Comparison of ENCODE assay signal across 8 cellular contexts in genomic region chrX:71533850-71534515, GRCh38. TPM values are rescaled to one million over a fixed set of nuclear protein-coding genes. Genes with fewer than 3 reads are reported as not detected.
DNase-seq lines count a peak whose midpoint lies in the region; ATAC-seq and TF ChIP-seq lines count a peak whose summit lies in the region.

No MANE protein-coding gene starts in this region.

- H3K27ac ChIP-seq in colonic mucosa, result peak overlapping the region; percentile 82
- H3K27ac ChIP-seq in left lung, result peak overlapping the region; percentile 86 to 92

- H3K9me3 ChIP-seq in colonic mucosa (no peaks in the 10 kb centered on the region), left lung (no peaks in the 10 kb centered on the region)

- peak; percentile 38 for ATAC-seq in left lung
- ATAC-seq in GM21381 (IDR thresholded peaks at IDR 0.05; ENCODE audit: unreplicated experiment), result no peak
- ATAC-seq in HG03460 (IDR thresholded peaks at IDR 0.05; ENCODE audit: unreplicated experiment), result no peak

- H3K27me3 ChIP-seq in colonic mucosa, result no peaks in the 10 kb centered on the region
- no peaks in the 10 kb centered on the region for H3K27me3 ChIP-seq in left lung

- no peak for TF ChIP-seq CTCF in GM12865 (IDR thresholded peaks at IDR 0.05; ENCODE audit: insufficient read depth, low read depth, low read length, missing control alignments)
- TF ChIP-seq CTCF in colonic mucosa (IDR thresholded peaks at IDR 0.05), result no peak
- no peak for TF ChIP-seq CTCF in left lung (IDR thresholded peaks at IDR 0.05)

- H3K36me3 ChIP-seq in colonic mucosa (no peaks in the 10 kb centered on the region), left lung (no peaks in the 10 kb centered on the region)

- peak; percentile 67 for DNase-seq in GM12865 (ENCODE audit: low read depth)
- DNase-seq in NCI-H1417 treated with DMSO at 0.1 percent for 48 hours (lab: John Stamatoyannopoulos, UW), result peak; percentile 30
- DNase-seq in activated CD4-positive, CD25-positive, alpha-beta regulatory T cell treated with anti-CD3 and anti-CD28 coated beads, Interleukin-2, amount 50 U/mL, for 16 hours (ENCODE audit: low read depth, low spot score), result peak; percentile 18
- DNase-seq in colonic mucosa, result peak; percentile 45
- DNase-seq in left lung, result peak; percentile 44 to 72
- DNase-seq in stimulated activated CD8-positive, alpha-beta memory T cell treated with anti-CD3 and anti-CD28 coated beads, Interleukin-12 subunit alpha, Interleukin-12 subunit beta, amount 100 ng/mL, for 1 hour (ENCODE audit: low read depth), result peak; percentile 33

- H3K4me3 ChIP-seq in GM12865 (ENCODE audit: low read depth, low read length) (peak overlapping the region; percentile 85), colonic mucosa (peak overlapping the region; percentile 53), left lung (peak overlapping the region; percentile 46 to 71)

- intact Hi-C loops in colonic mucosa (cut with DNase I), result no loop called here
- intact Hi-C loops in left lung (cut with DNase I), result no loop called here

- H3K9ac ChIP-seq in colonic mucosa (ENCODE audit: low read depth in 2 of 2, low read length in 2 of 2), result peak overlapping the region; percentile 81 to 86

- H3K4me1 ChIP-seq in colonic mucosa, result no peaks in the 10 kb centered on the region
- peaks cover 0 to 36% of the 10 kb centered on the region in 2 donors for H3K4me1 ChIP-seq in left lung

RNA-seq across cellular contexts. Expression of gene OGT, which starts 1.1 kb away (rescaled TPM):
- 10 to 100 TPM; 75.0 to 80.6 TPM for total RNA-seq in colonic mucosa
- 100 to 1,000 TPM; 117 to 118 TPM for total RNA-seq in left lung

RNA-seq across cellular contexts. Expression of gene GCNA, which starts 44.3 kb away (rescaled TPM):
- under 1 TPM; 0.85 to 0.99 TPM for total RNA-seq in colonic mucosa
- 1 to 10 TPM in 1 of 2 donors, under 1 TPM in 1; 0.64 to 3.2 TPM for total RNA-seq in left lung
